In the genomic region with DNA sequence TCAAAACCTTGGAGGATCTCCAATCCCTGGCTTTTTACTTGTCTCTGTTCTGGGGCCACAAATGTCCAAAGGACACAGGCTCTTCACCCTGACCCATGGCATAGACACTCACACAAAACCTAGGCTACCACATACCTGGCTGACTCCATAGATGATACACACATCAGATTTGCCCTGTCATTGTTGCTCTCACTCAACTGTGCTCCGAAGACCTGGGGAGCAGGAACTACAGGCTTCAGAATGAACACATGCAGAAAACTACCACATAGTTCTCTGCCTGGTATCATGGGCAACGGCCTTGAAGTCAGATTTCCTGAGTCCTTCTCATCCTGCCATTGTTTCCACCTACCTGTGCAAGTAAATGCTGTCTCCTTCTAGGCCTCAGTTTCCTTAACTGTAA, we compare ENCODE assay signal across 33 cellular contexts.
"Had no signal": no experiment of that assay in that cellular context is flagged by ENCODE, and none has a peak within 500 bp of the region (broad histone marks: within the 10 kb centered on the region; RNA-seq: fewer than 3 reads in every experiment).

No MANE protein-coding gene starts in this region.

- DNase-seq: activated effector memory CD4-positive, alpha-beta T cell treated with anti-CD3 and anti-CD28 coated beads, Interleukin-2, amount 50 U/mL, for 16 hours; activated effector memory CD4-positive, alpha-beta T cell treated with Interleukin-2 at 50 U/mL for 16 hours; activated gamma-delta T cell; activated gamma-delta T cell treated with Interleukin-2 at 50 U/mL for 16 hours; activated naive CD4-positive, alpha-beta T cell; activated naive CD4-positive, alpha-beta T cell treated with anti-CD3 and anti-CD28 coated beads for 36 hours; activated naive CD4-positive, alpha-beta T cell treated with anti-CD3 and anti-CD28 coated beads, Interleukin-2, amount 10 ng/mL, durations not matched to agents 7 days and 5 days; activated naive CD4-positive, alpha-beta T cell treated with anti-CD3 and anti-CD28 coated beads, Interleukin-2, amount 50 U/mL, for 16 hours; activated naive CD4-positive, alpha-beta T cell treated with Interleukin-2 at 50 U/mL for 16 hours; activated naive CD8-positive, alpha-beta T cell treated with anti-CD3 and anti-CD28 coated beads for 36 hours; activated naive CD8-positive, alpha-beta T cell treated with anti-CD3 and anti-CD28 coated beads, Interleukin-2, amount 10 ng/mL, durations not matched to agents 7 days and 5 days; activated naive CD8-positive, alpha-beta T cell treated with anti-CD3 and anti-CD28 coated beads, Interleukin-2, amount 50 U/mL, for 24 hours; activated T-cell treated with anti-CD3 and anti-CD28 coated beads for 4 hours; activated T-cell treated with anti-CD3 and anti-CD28 coated beads, Interleukin-2, amount 50 U/mL, for 1 hour; activated T-cell treated with anti-CD3 and anti-CD28 coated beads, Interleukin-2, amount 50 U/mL, for 24 hours; activated T-cell treated with anti-CD3 and anti-CD28 coated beads, Interleukin-2, amount 50 U/mL, for 4 hours; activated T-cell treated with anti-CD3 and anti-CD28 coated beads, Interleukin-2, amount 50 U/mL, for 48 hours; activated T-cell treated with anti-CD3 and anti-CD28 coated beads, Interleukin-2, amount 50 U/mL, for 72 hours; adrenal gland; amniotic stem cell; amygdala; anterior cingulate cortex; aorta; body of pancreas; brain microvascular endothelial cell; caudate nucleus; central memory CD4-positive, alpha-beta T cell; cerebellar nuclear complex had no signal

- H3K36me3 ChIP-seq: adrenal gland, ascending aorta, brain microvascular endothelial cell, breast epithelium, cardiac muscle cell had no signal

- H3K27me3 ChIP-seq: adrenal gland, ascending aorta, body of pancreas, brain microvascular endothelial cell, breast epithelium, cardiac muscle cell had no signal

- ATAC-seq: activated naive CD4-positive, alpha-beta T cell treated with anti-CD3 and anti-CD28 coated beads, Interleukin-2, amount 50 U/mL, for 72 hours; activated naive CD8-positive, alpha-beta T cell treated with anti-CD3 and anti-CD28 coated beads, Interleukin-2, amount 50 U/mL, for 24 hours; activated T-cell treated with anti-CD3 and anti-CD28 coated beads, Interleukin-2, amount 50 U/mL, for 4 hours; activated T-cell treated with anti-CD3 and anti-CD28 coated beads, Interleukin-2, amount 50 U/mL, for 72 hours; activated T-helper 17 cell treated with anti-CD3 and anti-CD28 coated beads, Interleukin-2, amount 50 U/mL, for 72 hours; body of pancreas had no signal

- H3K9me3 ChIP-seq: adrenal gland had no signal

- H3K27ac ChIP-seq: adrenal gland, ascending aorta, body of pancreas, brain microvascular endothelial cell, breast epithelium, cardiac muscle cell had no signal

- H3K4me1 ChIP-seq: adrenal gland, ascending aorta, body of pancreas, breast epithelium had no signal

- H3K4me3 ChIP-seq: adrenal gland, ascending aorta, body of pancreas, breast epithelium, cardiac muscle cell had no signal
